ENCODE assay signal across 8 cellular contexts in the genomic region with DNA sequence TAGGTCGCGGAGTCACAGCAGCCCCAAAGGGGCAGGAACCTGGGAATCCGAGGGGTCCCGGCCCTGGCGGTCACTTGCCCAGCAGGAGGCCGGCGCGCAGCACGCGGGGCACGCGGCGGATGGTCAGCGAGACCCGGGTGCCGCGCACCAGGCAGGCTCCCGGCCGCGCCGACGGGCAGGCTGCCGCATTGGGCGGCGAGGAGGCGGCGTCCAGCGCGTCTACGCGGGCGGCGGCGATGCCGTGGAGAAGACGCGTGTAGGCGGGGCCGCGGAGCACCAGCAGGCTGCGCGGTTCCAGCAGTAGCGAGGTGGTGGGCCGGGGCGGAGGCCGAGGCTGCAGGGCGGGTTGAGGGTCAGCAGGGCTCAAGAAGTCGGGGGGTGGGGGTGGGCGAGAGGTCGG. TPM values are rescaled to one million over a fixed set of nuclear protein-coding genes. Genes with fewer than 3 reads are reported as not detected.
DNase-seq lines count a peak whose midpoint lies in the region; ATAC-seq and TF ChIP-seq lines count a peak whose summit lies in the region.

No MANE protein-coding gene starts in this region.

- no peak for TF ChIP-seq CTCF in HFF-Myc (IDR thresholded peaks at IDR 0.05; ENCODE audit: low read depth, low read length, missing control alignments)
- no peak for TF ChIP-seq CTCF in astrocyte of the spinal cord (IDR thresholded peaks at IDR 0.05; ENCODE audit: low read depth, low read length)

- ATAC-seq in sciatic nerve (peak; percentile 65), GM19455 (IDR thresholded peaks at IDR 0.05; ENCODE audit: unreplicated experiment) (no peak), HG02938 (IDR thresholded peaks at IDR 0.05; ENCODE audit: unreplicated experiment) (no peak)

- DNase-seq in AG08395 (ENCODE audit: low spot score) (peak; percentile 82), HFF-Myc (ENCODE audit: extremely low read depth, low read depth) (no peak), SHP77 treated with DMSO at 0.1 percent for 48 hours (lab: John Stamatoyannopoulos, UW) (peak; percentile 21), astrocyte of the spinal cord (ENCODE audit: low read depth, low spot score) (peak; percentile 50), hippocampal formation (lab: John Stamatoyannopoulos, UW) (peak; percentile 25 to 38), sciatic nerve (ENCODE audit: low spot score) (peak; percentile 85)

- intact Hi-C loops in sciatic nerve (cut with DNase I): no loop called here

- H3K4me3 ChIP-seq in HFF-Myc (replicated peaks; ENCODE audit: low read depth, low read length): peak overlapping the region; percentile 26
- H3K4me3 ChIP-seq in astrocyte of the spinal cord (ENCODE audit: low read depth, low read length): peak overlapping the region; percentile 34

- in situ Hi-C loops in astrocyte of the spinal cord (cut with HindIII; ENCODE audit: low sequenced_read_pairs): no loop called here

RNA-seq across cellular contexts. Expression of a gene that starts 0.6 kb away (rescaled TPM):
- 0.67 TPM for total RNA-seq in sciatic nerve

RNA-seq across cellular contexts. Expression of a gene that starts 4.8 kb away (rescaled TPM):
- 22.8 TPM for total RNA-seq in sciatic nerve

RNA-seq across cellular contexts. Expression of a gene that starts 14.2 kb away (rescaled TPM):
- total RNA-seq in sciatic nerve: 17.0 TPM

RNA-seq across cellular contexts. Expression of a gene that starts 23.5 kb away (rescaled TPM):
- total RNA-seq in sciatic nerve: 72.8 TPM

RNA-seq across cellular contexts. Expression of a gene that starts 44.9 kb away (rescaled TPM):
- 10.5 TPM for total RNA-seq in sciatic nerve
